ENCODE assay signal across 1 cellular context in the genomic region with DNA sequence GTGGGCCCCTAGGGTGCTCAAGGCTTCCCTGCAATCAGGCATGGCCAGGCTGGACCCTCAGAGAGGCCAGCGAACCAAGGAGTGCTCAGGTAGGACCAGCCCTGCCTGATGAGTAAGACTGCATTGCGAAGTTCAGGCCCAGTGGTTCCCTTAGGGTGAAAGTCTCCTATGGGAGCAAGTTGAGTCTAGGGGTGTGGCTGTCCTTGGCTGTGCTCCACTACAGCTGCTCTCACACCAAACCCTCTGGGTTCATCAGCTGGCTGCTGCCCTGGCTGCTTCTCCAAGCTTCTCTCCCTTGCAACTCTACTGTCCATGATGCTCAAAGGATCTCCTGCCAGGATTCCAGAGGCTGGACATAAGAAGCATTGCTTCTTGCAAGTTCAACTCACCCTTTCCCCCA.
TF ChIP-seq lines count a peak whose summit lies in the region.

No MANE protein-coding gene starts in this region.

TF ChIP-seq in GM23338, 12 proteins besides CTCF, POLR2A, EP300 and RAD21 (continued from another document):
- TF ChIP-seq, protein P1, sequence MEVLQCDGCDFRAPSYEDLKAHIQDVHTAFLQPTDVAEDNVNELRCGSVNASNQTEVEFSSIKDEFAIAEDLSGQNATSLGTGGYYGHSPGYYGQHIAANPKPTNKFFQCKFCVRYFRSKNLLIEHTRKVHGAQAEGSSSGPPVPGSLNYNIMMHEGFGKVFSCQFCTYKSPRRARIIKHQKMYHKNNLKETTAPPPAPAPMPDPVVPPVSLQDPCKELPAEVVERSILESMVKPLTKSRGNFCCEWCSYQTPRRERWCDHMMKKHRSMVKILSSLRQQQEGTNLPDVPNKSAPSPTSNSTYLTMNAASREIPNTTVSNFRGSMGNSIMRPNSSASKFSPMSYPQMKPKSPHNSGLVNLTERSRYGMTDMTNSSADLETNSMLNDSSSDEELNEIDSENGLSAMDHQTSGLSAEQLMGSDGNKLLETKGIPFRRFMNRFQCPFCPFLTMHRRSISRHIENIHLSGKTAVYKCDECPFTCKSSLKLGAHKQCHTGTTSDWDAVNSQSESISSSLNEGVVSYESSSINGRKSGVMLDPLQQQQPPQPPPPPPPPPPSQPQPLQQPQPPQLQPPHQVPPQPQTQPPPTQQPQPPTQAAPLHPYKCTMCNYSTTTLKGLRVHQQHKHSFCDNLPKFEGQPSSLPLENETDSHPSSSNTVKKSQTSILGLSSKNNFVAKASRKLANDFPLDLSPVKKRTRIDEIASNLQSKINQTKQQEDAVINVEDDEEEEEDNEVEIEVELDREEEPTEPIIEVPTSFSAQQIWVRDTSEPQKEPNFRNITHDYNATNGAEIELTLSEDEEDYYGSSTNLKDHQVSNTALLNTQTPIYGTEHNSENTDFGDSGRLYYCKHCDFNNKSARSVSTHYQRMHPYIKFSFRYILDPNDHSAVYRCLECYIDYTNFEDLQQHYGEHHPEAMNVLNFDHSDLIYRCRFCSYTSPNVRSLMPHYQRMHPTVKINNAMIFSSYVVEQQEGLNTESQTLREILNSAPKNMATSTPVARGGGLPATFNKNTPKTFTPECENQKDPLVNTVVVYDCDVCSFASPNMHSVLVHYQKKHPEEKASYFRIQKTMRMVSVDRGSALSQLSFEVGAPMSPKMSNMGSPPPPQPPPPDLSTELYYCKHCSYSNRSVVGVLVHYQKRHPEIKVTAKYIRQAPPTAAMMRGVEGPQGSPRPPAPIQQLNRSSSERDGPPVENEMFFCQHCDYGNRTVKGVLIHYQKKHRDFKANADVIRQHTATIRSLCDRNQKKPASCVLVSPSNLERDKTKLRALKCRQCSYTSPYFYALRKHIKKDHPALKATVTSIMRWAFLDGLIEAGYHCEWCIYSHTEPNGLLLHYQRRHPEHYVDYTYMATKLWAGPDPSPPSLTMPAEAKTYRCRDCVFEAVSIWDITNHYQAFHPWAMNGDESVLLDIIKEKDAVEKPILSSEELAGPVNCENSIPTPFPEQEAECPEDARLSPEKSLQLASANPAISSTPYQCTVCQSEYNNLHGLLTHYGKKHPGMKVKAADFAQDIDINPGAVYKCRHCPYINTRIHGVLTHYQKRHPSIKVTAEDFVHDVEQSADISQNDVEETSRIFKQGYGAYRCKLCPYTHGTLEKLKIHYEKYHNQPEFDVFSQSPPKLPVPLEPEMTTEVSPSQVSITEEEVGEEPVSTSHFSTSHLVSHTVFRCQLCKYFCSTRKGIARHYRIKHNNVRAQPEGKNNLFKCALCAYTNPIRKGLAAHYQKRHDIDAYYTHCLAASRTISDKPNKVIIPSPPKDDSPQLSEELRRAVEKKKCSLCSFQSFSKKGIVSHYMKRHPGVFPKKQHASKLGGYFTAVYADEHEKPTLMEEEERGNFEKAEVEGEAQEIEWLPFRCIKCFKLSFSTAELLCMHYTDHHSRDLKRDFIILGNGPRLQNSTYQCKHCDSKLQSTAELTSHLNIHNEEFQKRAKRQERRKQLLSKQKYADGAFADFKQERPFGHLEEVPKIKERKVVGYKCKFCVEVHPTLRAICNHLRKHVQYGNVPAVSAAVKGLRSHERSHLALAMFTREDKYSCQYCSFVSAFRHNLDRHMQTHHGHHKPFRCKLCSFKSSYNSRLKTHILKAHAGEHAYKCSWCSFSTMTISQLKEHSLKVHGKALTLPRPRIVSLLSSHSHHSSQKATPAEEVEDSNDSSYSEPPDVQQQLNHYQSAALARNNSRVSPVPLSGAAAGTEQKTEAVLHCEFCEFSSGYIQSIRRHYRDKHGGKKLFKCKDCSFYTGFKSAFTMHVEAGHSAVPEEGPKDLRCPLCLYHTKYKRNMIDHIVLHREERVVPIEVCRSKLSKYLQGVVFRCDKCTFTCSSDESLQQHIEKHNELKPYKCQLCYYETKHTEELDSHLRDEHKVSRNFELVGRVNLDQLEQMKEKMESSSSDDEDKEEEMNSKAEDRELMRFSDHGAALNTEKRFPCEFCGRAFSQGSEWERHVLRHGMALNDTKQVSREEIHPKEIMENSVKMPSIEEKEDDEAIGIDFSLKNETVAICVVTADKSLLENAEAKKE (CRISPR knock-in tag; IDR thresholded peaks at IDR 0.05), result no peak
- TF ChIP-seq EZH2 (IDR thresholded peaks at IDR 0.05; ENCODE audit: low read depth, unreplicated experiment) (no peak), STAT1 (IDR thresholded peaks at IDR 0.05; ENCODE audit: unreplicated experiment) (no peak), NANOG (IDR thresholded peaks at IDR 0.05; ENCODE audit: borderline replicate concordance) (no peak), CREB1 (CRISPR knock-in tag; IDR thresholded peaks at IDR 0.05; ENCODE audit: low read depth) (no peak), EZH2phosphoT487 (IDR thresholded peaks at IDR 0.05; ENCODE audit: unreplicated experiment) (no peak), POLR2AphosphoS5 (IDR thresholded peaks at IDR 0.05; ENCODE audit: low read depth) (no peak), ZNF114 (CRISPR knock-in tag; IDR thresholded peaks at IDR 0.05) (no peak), ETS1 (IDR thresholded peaks at IDR 0.05) (no peak), JUNB (IDR thresholded peaks at IDR 0.05; ENCODE audit: unreplicated experiment) (no peak)
- TF ChIP-seq, protein P2, sequence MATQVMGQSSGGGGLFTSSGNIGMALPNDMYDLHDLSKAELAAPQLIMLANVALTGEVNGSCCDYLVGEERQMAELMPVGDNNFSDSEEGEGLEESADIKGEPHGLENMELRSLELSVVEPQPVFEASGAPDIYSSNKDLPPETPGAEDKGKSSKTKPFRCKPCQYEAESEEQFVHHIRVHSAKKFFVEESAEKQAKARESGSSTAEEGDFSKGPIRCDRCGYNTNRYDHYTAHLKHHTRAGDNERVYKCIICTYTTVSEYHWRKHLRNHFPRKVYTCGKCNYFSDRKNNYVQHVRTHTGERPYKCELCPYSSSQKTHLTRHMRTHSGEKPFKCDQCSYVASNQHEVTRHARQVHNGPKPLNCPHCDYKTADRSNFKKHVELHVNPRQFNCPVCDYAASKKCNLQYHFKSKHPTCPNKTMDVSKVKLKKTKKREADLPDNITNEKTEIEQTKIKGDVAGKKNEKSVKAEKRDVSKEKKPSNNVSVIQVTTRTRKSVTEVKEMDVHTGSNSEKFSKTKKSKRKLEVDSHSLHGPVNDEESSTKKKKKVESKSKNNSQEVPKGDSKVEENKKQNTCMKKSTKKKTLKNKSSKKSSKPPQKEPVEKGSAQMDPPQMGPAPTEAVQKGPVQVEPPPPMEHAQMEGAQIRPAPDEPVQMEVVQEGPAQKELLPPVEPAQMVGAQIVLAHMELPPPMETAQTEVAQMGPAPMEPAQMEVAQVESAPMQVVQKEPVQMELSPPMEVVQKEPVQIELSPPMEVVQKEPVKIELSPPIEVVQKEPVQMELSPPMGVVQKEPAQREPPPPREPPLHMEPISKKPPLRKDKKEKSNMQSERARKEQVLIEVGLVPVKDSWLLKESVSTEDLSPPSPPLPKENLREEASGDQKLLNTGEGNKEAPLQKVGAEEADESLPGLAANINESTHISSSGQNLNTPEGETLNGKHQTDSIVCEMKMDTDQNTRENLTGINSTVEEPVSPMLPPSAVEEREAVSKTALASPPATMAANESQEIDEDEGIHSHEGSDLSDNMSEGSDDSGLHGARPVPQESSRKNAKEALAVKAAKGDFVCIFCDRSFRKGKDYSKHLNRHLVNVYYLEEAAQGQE (IDR thresholded peaks at IDR 0.05; ENCODE audit: unreplicated experiment), result no peak
TF ChIP-seq in GM23338: peak in this region for 0.
